ENCODE assay signal across 10 cellular contexts in the genomic region with DNA sequence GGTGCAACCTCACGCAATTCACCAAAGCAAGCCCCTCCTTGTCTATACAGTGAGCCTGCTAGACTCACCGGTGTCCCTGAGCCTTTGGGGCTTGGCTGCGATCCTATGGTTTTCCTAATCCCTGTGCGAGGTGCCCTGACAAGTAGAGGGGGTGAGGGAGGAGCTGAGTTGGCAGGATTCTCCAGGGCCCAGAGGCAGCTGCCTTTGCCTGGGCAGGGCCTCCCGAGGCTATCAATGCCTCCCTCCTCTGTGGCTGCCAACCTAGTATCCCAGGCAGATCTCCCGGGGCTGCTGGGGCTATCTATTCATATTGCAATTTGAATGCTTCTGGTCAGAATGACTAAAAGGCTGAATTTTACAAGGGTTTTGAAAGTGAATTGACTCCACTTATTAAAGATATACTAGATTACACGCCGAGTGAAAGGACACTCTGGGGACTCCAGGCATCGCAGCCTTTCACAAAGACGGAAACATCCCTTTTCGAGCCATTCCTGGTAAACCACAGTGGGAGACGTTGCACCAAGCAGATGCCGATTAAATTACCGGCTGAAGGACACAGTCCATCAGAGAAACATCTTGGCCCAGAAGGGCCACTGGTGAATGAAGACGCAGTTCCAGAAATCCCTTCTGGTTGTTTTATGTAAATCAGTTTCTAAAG. TPM values are rescaled to one million over a fixed set of nuclear protein-coding genes. Genes with fewer than 3 reads are reported as not detected.
DNase-seq lines count a peak whose midpoint lies in the region; ATAC-seq and TF ChIP-seq lines count a peak whose summit lies in the region.
"Had no signal": no experiment of that assay in that cellular context is flagged by ENCODE, and none has a peak within 500 bp of the region (broad histone marks: within the 10 kb centered on the region; RNA-seq: fewer than 3 reads in every experiment).

No MANE protein-coding gene starts in this region.

- TF ChIP-seq CTCF in AG10803 (conservative IDR thresholded peaks at IDR 0.05; ENCODE audit: low read length) (no peak), mucosa of descending colon (IDR thresholded peaks at IDR 0.05) (no peak)

- H3K4me3 ChIP-seq in AG10803 (ENCODE audit: low read length) = no peak overlapping the region
- no peak overlapping the region for H3K4me3 ChIP-seq in mucosa of descending colon
- H3K4me3 ChIP-seq: cardiac muscle cell had no signal

- H3K9me3 ChIP-seq in mucosa of descending colon = no peaks in the 10 kb centered on the region
- H3K9me3 ChIP-seq: BE2C had no signal

- intact Hi-C loops in mucosa of descending colon (cut with DNase I, micrococcal nuclease) = no loop called here

- H3K4me1 ChIP-seq in mucosa of descending colon (ENCODE audit: low read depth) = no peaks in the 10 kb centered on the region
- H3K4me1 ChIP-seq: BE2C had no signal

- ATAC-seq in mucosa of descending colon (peak; percentile 49), GM21619 (IDR thresholded peaks at IDR 0.05; ENCODE audit: unreplicated experiment) (no peak), HG03460 (IDR thresholded peaks at IDR 0.05; ENCODE audit: unreplicated experiment) (no peak)

- no peaks in the 10 kb centered on the region for H3K36me3 ChIP-seq in mucosa of descending colon (ENCODE audit: low read depth)
- H3K36me3 ChIP-seq: BE2C, cardiac muscle cell had no signal

- DNase-seq in AG10803 (ENCODE audit: low read depth) = peak; percentile 27
- peak; percentile 43 for DNase-seq in NCI-H1105 (lab: John Stamatoyannopoulos, UW)
- DNase-seq in dedifferentiated amniotic fluid mesenchymal stem cell (ENCODE audit: extremely low spot score) = peak; percentile 65
- peak in 1 of 3 donors; percentile 29 for DNase-seq in mucosa of descending colon
- DNase-seq in CD1c-positive myeloid dendritic cell (ENCODE audit: extremely low spot score) = no peak
- DNase-seq in NCI-H2081 (lab: John Stamatoyannopoulos, UW) = no peak
- DNase-seq: BE2C had no signal

RNA-seq across cellular contexts. Expression of a gene that starts 11.3 kb away (rescaled TPM):
- 10 to 100 TPM; 12.2 to 15.9 (median 15.6) TPM for total RNA-seq in mucosa of descending colon

Comparison
In these comparisons a context has a peak if more than half of its experiments do, and no peak if none do; other contexts are left out.
1. DNase-seq: peak in AG10803 (single experiment), NCI-H1105 (single experiment) and dedifferentiated amniotic fluid mesenchymal stem cell (single experiment); none in CD1c-positive myeloid dendritic cell (single experiment) and NCI-H2081 (0 of 2).